Comparison of ENCODE assay signal across 8 cellular contexts in genomic region chr12:49842519-49843352, GRCh38. TPM values are rescaled to one million over a fixed set of nuclear protein-coding genes. Genes with fewer than 3 reads are reported as not detected.
DNase-seq lines count a peak whose midpoint lies in the region; FAIRE-seq and TF ChIP-seq lines count a peak whose summit lies in the region.

Gene BCDIN3D (minus strand): TSS chr12:49843106. CDS start chr12:49843087, 19 bp downstream.

- H3K27me3 Mint-ChIP-seq in neural crest cell (ENCODE audit: low read depth), result peaks cover 18% of the 10 kb centered on the region

- DNase-seq in EL (peak; percentile 95), H54 (ENCODE audit: insufficient read length, low spot score) (peak; percentile 87), LoVo (ENCODE audit: low spot score) (peak; percentile 98), RWPE1 (ENCODE audit: low spot score) (peak; percentile 89), fibroblast of the aortic adventitia (ENCODE audit: low read depth) (peak; percentile 91), neural crest cell (ENCODE audit: low read depth, low spot score) (peak; percentile 79), stomach (peak; percentile 94)
- DNase-seq in activated effector memory CD4-positive, alpha-beta T cell treated with Interleukin-2 at 50 U/mL for 16 hours, result peak; percentile 90

- no peaks in the 10 kb centered on the region for H3K36me3 Mint-ChIP-seq in neural crest cell (ENCODE audit: low read depth)

- TF ChIP-seq EP300 in stomach (IDR thresholded peaks at IDR 0.05), result no peak

- WGBS in stomach, 5 donors, result 0 to 1% (median 0%) methylated on average over 52 to 55 of the region's 55 CpGs

- peaks cover 0 to 11% (median 0%) of the 10 kb centered on the region in 3 donors for H3K27me3 ChIP-seq in stomach

- no peaks in the 10 kb centered on the region for H3K9me3 ChIP-seq in stomach

- H3K4me1 Mint-ChIP-seq in neural crest cell, result peaks cover 21% of the 10 kb centered on the region

- peak within 1 kb of the TSS; percentile 94 for H3K4me3 Mint-ChIP-seq in neural crest cell

- H3K9me3 Mint-ChIP-seq in neural crest cell, result no peaks in the 10 kb centered on the region

- intact Hi-C loops in stomach (cut with DNase I; ENCODE audit: low total_unique reads), result no loop called here

- POLR2A ChIA-PET in RWPE1 (lab: Yijun Ruan, JAX; ENCODE audit: low non-redundant PET), result interaction anchor here (0.5 to 1.0 kb wide), 4 partner anchors 47 to 374 kb away, joined by 3 to 4 read pairs (median 4); no protein-coding TSS in a partner anchor

- TF ChIP-seq POLR2A in H54 (IDR thresholded peaks at IDR 0.05; ENCODE audit: low read depth, low read length) (peak; percentile 75), stomach (IDR thresholded peaks at IDR 0.05) (peak in 2 of 4 donors; percentile 12 to 52)

- H3K4me3 ChIP-seq in fibroblast of the aortic adventitia (ENCODE audit: low read depth, low read length) (peak within 1 kb of the TSS; percentile 68), stomach (peak within 1 kb of the TSS; percentile 64 to 70 (median 69))

- TF ChIP-seq CTCF in RWPE1 (conservative IDR thresholded peaks at IDR 0.05; ENCODE audit: low read depth) (no peak), fibroblast of the aortic adventitia (IDR thresholded peaks at IDR 0.05; ENCODE audit: insufficient read depth, low read length) (no peak), neural crest cell (conservative IDR thresholded peaks at IDR 0.05) (no peak), stomach (IDR thresholded peaks at IDR 0.05) (no peak)

- H3K27ac Mint-ChIP-seq in neural crest cell (ENCODE audit: unreplicated experiment), result peak within 1 kb of the TSS; percentile 95

- H3K4me1 ChIP-seq in stomach, result peaks cover 10 to 21% (median 16%) of the 10 kb centered on the region in 4 donors

- H3K27ac ChIP-seq in RWPE1 (peak within 1 kb of the TSS; percentile 97), stomach (peak within 1 kb of the TSS; percentile 89 to 91 (median 90))

- CTCF ChIA-PET in RWPE1 (lab: Yijun Ruan, JAX), result interaction anchor here (0.6 to 1.0 kb wide), 2 partner anchors 79 to 126 kb away, joined by 3 read pairs; no protein-coding TSS in a partner anchor

- FAIRE-seq in H54 (lab: Jason Lieb, UNC), result peak; percentile 84

- peaks cover 0 to 8% (median 4%) of the 10 kb centered on the region in 4 donors for H3K36me3 ChIP-seq in stomach

RNA-seq across cellular contexts. Expression of gene BCDIN3D, which starts in this region (rescaled TPM):
- total RNA-seq in fibroblast of the aortic adventitia (ENCODE audit: low replicate concordance) (0.82 and 4.5 TPM in 2 replicates), neural crest cell (7.9 and 9.6 TPM in 2 replicates), stomach (10 to 100 TPM in 1 of 5 donors, 1 to 10 TPM in 2, under 1 TPM in 1, not detected in 1; 0.58 to 14.7 (median 3.6) TPM)
- 1 to 10 TPM; 1.8 to 2.7 (median 2.6) TPM for polyA plus RNA-seq in stomach

Comparison
In these comparisons a context has a peak if more than half of its experiments do, and no peak if none do; other contexts are left out.
1. Peak in every context shown above with its lines: DNase-seq, H3K4me3 ChIP-seq and H3K27ac ChIP-seq.